15 cellular contexts compared by ENCODE assay signal in the genomic region with DNA sequence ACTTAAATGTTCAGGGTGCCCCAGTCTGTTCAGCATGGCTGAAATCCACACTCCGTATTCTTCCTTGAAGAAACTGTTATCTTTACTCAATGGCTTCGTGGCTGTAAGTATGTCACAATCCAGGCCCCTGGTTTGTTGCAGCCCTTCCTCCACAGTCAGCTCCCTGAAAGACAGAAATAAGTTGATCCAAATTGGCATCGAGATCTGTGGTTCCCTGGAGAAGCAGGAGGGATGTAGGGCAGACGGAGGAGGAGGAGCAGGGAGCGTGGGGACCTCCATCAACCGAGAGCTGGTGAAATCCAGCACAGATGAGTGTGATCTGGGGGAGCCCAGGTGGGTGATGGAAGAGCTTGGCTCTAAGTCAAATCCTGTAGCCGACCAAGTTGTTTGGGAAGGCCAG. TPM values are rescaled to one million over a fixed set of nuclear protein-coding genes. Genes with fewer than 3 reads are reported as not detected.
DNase-seq lines count a peak whose midpoint lies in the region; TF ChIP-seq lines count a peak whose summit lies in the region.
"Had no signal": no experiment of that assay in that cellular context is flagged by ENCODE, and none has a peak within 500 bp of the region (broad histone marks: within the 10 kb centered on the region; RNA-seq: fewer than 3 reads in every experiment).

No MANE protein-coding gene starts in this region.

- H3K36me3 ChIP-seq in neural progenitor cell (no peaks in the 10 kb centered on the region), uterus (no peaks in the 10 kb centered on the region)
- H3K36me3 ChIP-seq: cardiac muscle cell, esophagus squamous epithelium had no signal

- H3K4me1 Mint-ChIP-seq in neural progenitor cell (peaks cover 4% of the 10 kb centered on the region), glutamatergic neuron (ENCODE audit: low read depth, unreplicated experiment) (peaks cover 4% of the 10 kb centered on the region)

- H3K9me3 Mint-ChIP-seq in neural progenitor cell: peaks cover 8% of the 10 kb centered on the region
- peaks cover 6% of the 10 kb centered on the region for H3K9me3 Mint-ChIP-seq in glutamatergic neuron (ENCODE audit: unreplicated experiment)
- H3K9me3 Mint-ChIP-seq: activated CD4-positive, alpha-beta memory T cell treated with anti-CD3 and anti-CD28 coated beads for 36 hours had no signal

- no peaks in the 10 kb centered on the region for H4K20me1 ChIP-seq in neural progenitor cell (ENCODE audit: low read depth)

- no peak overlapping the region for H2AFZ ChIP-seq in neural progenitor cell (replicated peaks)

- no peaks in the 10 kb centered on the region for H3K9me3 ChIP-seq in neural progenitor cell (ENCODE audit: low read depth)
- no peaks in the 10 kb centered on the region for H3K9me3 ChIP-seq in uterus
- H3K9me3 ChIP-seq: esophagus squamous epithelium, testis had no signal

- no peak overlapping the region for H3K4me3 ChIP-seq in dorsolateral prefrontal cortex
- H3K4me3 ChIP-seq in neural progenitor cell: no peak overlapping the region
- H3K4me3 ChIP-seq in uterus: no peak overlapping the region
- H3K4me3 ChIP-seq: cardiac muscle cell, esophagus squamous epithelium, testis had no signal

- H3K79me2 ChIP-seq in neural progenitor cell (ENCODE audit: low read depth): no peaks in the 10 kb centered on the region

- no peak overlapping the region for H3K9ac ChIP-seq in neural progenitor cell

- DNase-seq in SIG-M5 treated with dmso at 0.1 percent for 504 hours (lab: John Stamatoyannopoulos, UW; ENCODE audit: unreplicated experiment) (peak; percentile 61), SIG-M5 (lab: John Stamatoyannopoulos, UW) (no peak), dorsolateral prefrontal cortex (peak in 9 of 10 donors; percentile 24 to 64 (median 47)), neural progenitor cell (ENCODE audit: low spot score) (no peak), uterus (peak; percentile 59 to 62), glutamatergic neuron (no peak), mucosa of gallbladder (ENCODE audit: low spot score) (no peak), RKO (ENCODE audit: low spot score) (no peak)
- DNase-seq: activated CD4-positive, alpha-beta memory T cell treated with anti-CD3 and anti-CD28 coated beads for 36 hours; esophagus squamous epithelium; testis had no signal

- H3K36me3 Mint-ChIP-seq in neural progenitor cell: no peaks in the 10 kb centered on the region
- H3K36me3 Mint-ChIP-seq in glutamatergic neuron (ENCODE audit: unreplicated experiment): peaks cover 6% of the 10 kb centered on the region
- H3K36me3 Mint-ChIP-seq: activated CD4-positive, alpha-beta memory T cell treated with anti-CD3 and anti-CD28 coated beads for 36 hours had no signal

- H3K27me3 ChIP-seq in dorsolateral prefrontal cortex (no peaks in the 10 kb centered on the region), neural progenitor cell (no peaks in the 10 kb centered on the region), uterus (no peaks in the 10 kb centered on the region)
- H3K27me3 ChIP-seq: cardiac muscle cell, esophagus squamous epithelium, testis had no signal

- H3K27ac ChIP-seq in dorsolateral prefrontal cortex: peak overlapping the region in 36 of 59 donors; percentile 1 to 71 (median 41)
- no peak overlapping the region for H3K27ac ChIP-seq in neural progenitor cell
- peak overlapping the region; percentile 33 to 73 for H3K27ac ChIP-seq in uterus
- H3K27ac ChIP-seq: cardiac muscle cell, testis had no signal

- H3F3A ChIP-seq in neural progenitor cell (ENCODE audit: low read depth): peaks cover 11% of the 10 kb centered on the region

- peaks cover 7% of the 10 kb centered on the region for H3K27me3 Mint-ChIP-seq in neural progenitor cell (ENCODE audit: insufficient read depth, low read depth)
- H3K27me3 Mint-ChIP-seq in glutamatergic neuron (ENCODE audit: unreplicated experiment): peaks cover 4% of the 10 kb centered on the region

- H3K27ac Mint-ChIP-seq in neural progenitor cell (peak overlapping the region; percentile 77), glutamatergic neuron (ENCODE audit: unreplicated experiment) (no peak overlapping the region)
- H3K27ac Mint-ChIP-seq: activated CD4-positive, alpha-beta memory T cell treated with anti-CD3 and anti-CD28 coated beads for 36 hours had no signal

- H3K4me3 Mint-ChIP-seq in neural progenitor cell (no peak overlapping the region), glutamatergic neuron (ENCODE audit: unreplicated experiment) (no peak overlapping the region)
- H3K4me3 Mint-ChIP-seq: activated CD4-positive, alpha-beta memory T cell treated with anti-CD3 and anti-CD28 coated beads for 36 hours had no signal

- intact Hi-C loops in dorsolateral prefrontal cortex (cut with DNase I): loop anchor here (2.0 to 5.0 kb wide), 4 partner anchors 41 to 141 kb away; a partner anchor contains a TSS
- intact Hi-C loops in uterus (cut with DNase I; ENCODE audit: low total_unique reads): loop anchor here (10.0 kb wide), 2 partner anchors 59 to 209 kb away; a partner anchor contains a TSS

- TF ChIP-seq CTCF in dorsolateral prefrontal cortex (IDR thresholded peaks at IDR 0.05 in 54 of 56, conservative IDR thresholded peaks at IDR 0.05 in 2 of 56; ENCODE audit: low read depth in 1 of 56, partially characterized antibody in 56 of 56) (no peak), neural progenitor cell (IDR thresholded peaks at IDR 0.05) (no peak), uterus (IDR thresholded peaks at IDR 0.05) (no peak), glutamatergic neuron (IDR thresholded peaks at IDR 0.05; ENCODE audit: partially characterized antibody, unreplicated experiment) (no peak)

- no peak for TF ChIP-seq POLR2A in uterus (IDR thresholded peaks at IDR 0.05)

- H3K4me2 ChIP-seq in neural progenitor cell: no peak overlapping the region

- H3K4me1 ChIP-seq in neural progenitor cell (peaks cover 4% of the 10 kb centered on the region), uterus (no peaks in the 10 kb centered on the region)

RNA-seq across cellular contexts. Expression of a gene that starts 0.3 kb away (rescaled TPM):
- total RNA-seq in dorsolateral prefrontal cortex (1 to 10 TPM in 1 of 120 experiments, under 1 TPM in 5, not detected in 114; 0.44 to 1.8 (median 0.62) TPM), neural progenitor cell (ENCODE audit: low replicate concordance) (not detected in 2 replicates), uterus (not detected), glutamatergic neuron (ENCODE audit: unreplicated experiment) (not detected), mucosa of gallbladder (not detected)
- total RNA-seq: A172; activated CD4-positive, alpha-beta memory T cell treated with anti-CD3 and anti-CD28 coated beads for 36 hours; cardiac muscle cell; esophagus squamous epithelium; LHCN-M2; skeletal muscle tissue had no signal

RNA-seq across cellular contexts. Expression of a gene that starts 33.9 kb away (rescaled TPM):
- 10 to 100 TPM; 11.9 to 74.8 (median 27.0) TPM for total RNA-seq in dorsolateral prefrontal cortex
- total RNA-seq in neural progenitor cell (ENCODE audit: low replicate concordance): 10.0 and 27.5 TPM in 2 replicates
- 10 to 100 TPM; 13.5 to 89.4 (median 38.6) TPM for total RNA-seq in uterus
- total RNA-seq in glutamatergic neuron (ENCODE audit: unreplicated experiment): 260 TPM
- total RNA-seq in mucosa of gallbladder: 102 TPM

RNA-seq across cellular contexts. Expression of a gene that starts 43.2 kb away (rescaled TPM):
- total RNA-seq in dorsolateral prefrontal cortex: 10 to 100 TPM; 16.1 to 39.7 (median 27.1) TPM
- 5.5 and 8.5 TPM in 2 replicates for total RNA-seq in neural progenitor cell (ENCODE audit: low replicate concordance)
- 10 to 100 TPM; 14.3 to 61.6 (median 25.7) TPM for total RNA-seq in uterus
- 130 TPM for total RNA-seq in glutamatergic neuron (ENCODE audit: unreplicated experiment)
- 41.9 TPM for total RNA-seq in mucosa of gallbladder

RNA-seq across cellular contexts. Expression of a gene that starts 49.8 kb away (rescaled TPM):
- total RNA-seq in dorsolateral prefrontal cortex (100 to 1,000 TPM in 46 of 120 experiments, 10 to 100 TPM in 74; 70.3 to 122 (median 96.4) TPM), neural progenitor cell (ENCODE audit: low replicate concordance) (57.0 and 77.1 TPM in 2 replicates), uterus (100 to 1,000 TPM in 1 of 4 donors, 10 to 100 TPM in 3; 41.2 to 117 (median 77.4) TPM), glutamatergic neuron (ENCODE audit: unreplicated experiment) (43.1 TPM), mucosa of gallbladder (136 TPM)

RNA-seq across cellular contexts. Expression of a gene that starts 50.1 kb away (rescaled TPM):
- total RNA-seq in dorsolateral prefrontal cortex (100 to 1,000 TPM in 3 of 120 experiments, 10 to 100 TPM in 117; 31.2 to 104 (median 61.7) TPM), neural progenitor cell (ENCODE audit: low replicate concordance) (1.8 and 4.4 TPM in 2 replicates), uterus (10 to 100 TPM in 3 of 4 donors, 1 to 10 TPM in 1; 1.2 to 46.2 (median 16.4) TPM), glutamatergic neuron (ENCODE audit: unreplicated experiment) (8.0 TPM), mucosa of gallbladder (66.1 TPM)

Comparison
In these comparisons a context has a peak if more than half of its experiments do, and no peak if none do; other contexts are left out.
1. DNase-seq: peak in SIG-M5 treated with dmso at 0.1 percent for 504 hours (single experiment), dorsolateral prefrontal cortex (9 of 10) and uterus (2 of 2); none in SIG-M5 (single experiment), neural progenitor cell (single experiment), glutamatergic neuron (single experiment), mucosa of gallbladder (single experiment) and RKO (single experiment).